ENCODE assay signal across 1 cellular context in genomic region chr2:213763358-213763757, GRCh38.
TF ChIP-seq lines count a peak whose summit lies in the region.

No MANE protein-coding gene starts in this region.

TF ChIP-seq in GM23338, 12 proteins besides CTCF, POLR2A, EP300 and RAD21 (continued from another document):
- TF ChIP-seq ZNF462 (CRISPR knock-in tag; IDR thresholded peaks at IDR 0.05) (no peak), REST (IDR thresholded peaks at IDR 0.05; ENCODE audit: unreplicated experiment) (no peak), POLR2AphosphoS5 (IDR thresholded peaks at IDR 0.05; ENCODE audit: low read depth) (no peak), STAT1 (IDR thresholded peaks at IDR 0.05; ENCODE audit: unreplicated experiment) (no peak), EZH2phosphoT487 (IDR thresholded peaks at IDR 0.05; ENCODE audit: unreplicated experiment) (no peak), ETS1 (IDR thresholded peaks at IDR 0.05) (no peak), ZNF331 (CRISPR knock-in tag; IDR thresholded peaks at IDR 0.05; ENCODE audit: low read depth) (no peak), EZH2 (IDR thresholded peaks at IDR 0.05; ENCODE audit: low read depth, unreplicated experiment) (no peak), CREB1 (CRISPR knock-in tag; IDR thresholded peaks at IDR 0.05; ENCODE audit: low read depth) (no peak), JUNB (IDR thresholded peaks at IDR 0.05; ENCODE audit: unreplicated experiment) (no peak)
